In genomic region chr5:168782172-168782571, GRCh38 we compare ENCODE assay signal across 23 cellular contexts.
DNase-seq lines count a peak whose midpoint lies in the region; ATAC-seq and TF ChIP-seq lines count a peak whose summit lies in the region.
"Had no signal": no experiment of that assay in that cellular context is flagged by ENCODE, and none has a peak within 500 bp of the region (broad histone marks: within the 10 kb centered on the region; RNA-seq: fewer than 3 reads in every experiment).

No MANE protein-coding gene starts in this region.

- no peak overlapping the region for H2AFZ ChIP-seq in neural cell (ENCODE audit: low read depth, low read length)

- no peak overlapping the region for H3K4me3 ChIP-seq in WERI-Rb-1 (ENCODE audit: low read depth, low read length)
- H3K4me3 ChIP-seq in neural cell (ENCODE audit: low read length): no peak overlapping the region
- H3K4me3 ChIP-seq: Peyer's patch, skin epidermis, upper lobe of right lung had no signal

- no peak for TF ChIP-seq EP300 in neural cell (conservative IDR thresholded peaks at IDR 0.05; ENCODE audit: poor library complexity, severe bottlenecking)

- H4K20me1 ChIP-seq in neural cell (ENCODE audit: insufficient read depth): no peaks in the 10 kb centered on the region

- H3K9me3 ChIP-seq in WERI-Rb-1 (ENCODE audit: severe bottlenecking): peaks cover 4% of the 10 kb centered on the region
- no peaks in the 10 kb centered on the region for H3K9me3 ChIP-seq in neural cell (ENCODE audit: low read length)
- H3K9me3 ChIP-seq: Peyer's patch, upper lobe of right lung had no signal

- no peak for TF ChIP-seq RAD21 in neural cell (conservative IDR thresholded peaks at IDR 0.05)

- H3K9ac ChIP-seq in neural cell (ENCODE audit: low read length): no peak overlapping the region

- H3K79me2 ChIP-seq in neural cell (replicated peaks; ENCODE audit: insufficient read depth, low read length): no peaks in the 10 kb centered on the region

- no peak for ATAC-seq in GM19324 (IDR thresholded peaks at IDR 0.05; ENCODE audit: low FRiP score, unreplicated experiment)
- ATAC-seq: left lobe of liver; naive thymus-derived CD4-positive, alpha-beta T cell; upper lobe of right lung had no signal

- no peak overlapping the region for H3K4me2 ChIP-seq in neural cell (ENCODE audit: low read length)

- H3K27me3 ChIP-seq in WERI-Rb-1 (ENCODE audit: insufficient read depth, low read depth, severe bottlenecking) (peaks cover 97% of the 10 kb centered on the region), neural cell (ENCODE audit: insufficient read depth, low read depth, low read length) (no peaks in the 10 kb centered on the region)
- H3K27me3 ChIP-seq: Peyer's patch, upper lobe of right lung had no signal

- no peak overlapping the region for H3K27ac ChIP-seq in WERI-Rb-1
- no peak overlapping the region for H3K27ac ChIP-seq in neural cell (ENCODE audit: low read length)
- H3K27ac ChIP-seq: Peyer's patch, skin epidermis, upper lobe of right lung had no signal

- no peaks in the 10 kb centered on the region for H3K9me2 ChIP-seq in neural cell (ENCODE audit: insufficient read depth, low read length)

- peak; percentile 5 to 45 (median 5) for DNase-seq in NCI-H1417 (lab: John Stamatoyannopoulos, UW)
- no peak for DNase-seq in NCI-H1417 treated with DMSO at 0.1 percent for 48 hours (lab: John Stamatoyannopoulos, UW)
- DNase-seq in NCI-H1105 treated with DMSO at 0.1 percent for 48 hours (lab: John Stamatoyannopoulos, UW): peak; percentile 60
- peak; percentile 28 for DNase-seq in WERI-Rb-1
- DNase-seq in NCI-H345 treated with DMSO at 0.1 percent for 48 hours (lab: John Stamatoyannopoulos, UW; ENCODE audit: unreplicated experiment): no peak
- DNase-seq in NCI-H446 (lab: John Stamatoyannopoulos, UW): no peak
- DNase-seq: 8988T; activated CD4-positive, alpha-beta T cell treated with anti-CD3 and anti-CD28 coated beads for 4 hours; activated CD8-positive, alpha-beta memory T cell treated with anti-CD3 and anti-CD28 coated beads for 24 hours; activated T-cell treated with anti-CD3 and anti-CD28 coated beads, Interleukin-2, amount 50 U/mL, for 1 hour; CD4-positive, alpha-beta T cell; cerebellar nuclear complex; erythroblast; immature natural killer cell; naive thymus-derived CD4-positive, alpha-beta T cell; Peyer's patch; stimulated activated CD4-positive, alpha-beta T cell treated with anti-CD3 and anti-CD28 coated beads, Interleukin-1b, Interleukin-23, amount 100 ng/mL, for 48 hours; T-helper 1 cell; upper lobe of right lung had no signal

- no peak for TF ChIP-seq CTCF in WERI-Rb-1 (IDR thresholded peaks at IDR 0.05; ENCODE audit: low read depth, low read length)
- TF ChIP-seq CTCF in neural cell (IDR thresholded peaks at IDR 0.05; ENCODE audit: poor library complexity, severe bottlenecking): no peak

- H3F3A ChIP-seq in neural cell (ENCODE audit: insufficient read depth, low read length, poor library complexity, severe bottlenecking): no peaks in the 10 kb centered on the region

- H3K36me3 ChIP-seq in WERI-Rb-1 (no peaks in the 10 kb centered on the region), neural cell (ENCODE audit: insufficient read depth, low read length) (no peaks in the 10 kb centered on the region)
- H3K36me3 ChIP-seq: Peyer's patch, upper lobe of right lung had no signal

TF ChIP-seq in neural cell, 6 proteins besides CTCF, POLR2A, EP300 and RAD21:
- TF ChIP-seq EZH2 (IDR thresholded peaks at IDR 0.05; ENCODE audit: borderline replicate concordance, insufficient read depth, low read length, poor library complexity, severe bottlenecking): no peak
- no peak for TF ChIP-seq TAF1 (IDR thresholded peaks at IDR 0.05; ENCODE audit: low read depth)
- peak; percentile 22 for TF ChIP-seq POLR2AphosphoS5 (IDR thresholded peaks at IDR 0.05)
- TF ChIP-seq REST (IDR thresholded peaks at IDR 0.05; ENCODE audit: borderline replicate concordance): no peak
- no peak for TF ChIP-seq SMC3 (conservative IDR thresholded peaks at IDR 0.05; ENCODE audit: poor library complexity)
- TF ChIP-seq MXI1 (conservative IDR thresholded peaks at IDR 0.05; ENCODE audit: poor library complexity, severe bottlenecking): no peak

Comparison
In these comparisons a context has a peak if more than half of its experiments do, and no peak if none do; other contexts are left out.
1. DNase-seq: peak in NCI-H1417 (3 of 3), NCI-H1105 treated with DMSO at 0.1 percent for 48 hours (single experiment) and WERI-Rb-1 (single experiment); none in NCI-H1417 treated with DMSO at 0.1 percent for 48 hours (single experiment), NCI-H345 treated with DMSO at 0.1 percent for 48 hours (single experiment) and NCI-H446 (0 of 2).